ENCODE assay signal across 8 cellular contexts in genomic region chr3:197554196-197554561, GRCh38. TPM values are rescaled to one million over a fixed set of nuclear protein-coding genes. Genes with fewer than 3 reads are reported as not detected.
DNase-seq lines count a peak whose midpoint lies in the region; ATAC-seq lines count a peak whose summit lies in the region.

No MANE protein-coding gene starts in this region.

- POLR2A ChIA-PET in activated CD4-positive, alpha-beta memory T cell treated with anti-CD3 and anti-CD28 coated beads for 36 hours (lab: Charles Lee): interaction anchor here (1.1 kb wide), 1 partner anchor 158 kb away, joined by 3 read pairs; no protein-coding TSS in a partner anchor

- peak overlapping the region; percentile 98 for H3K27ac ChIP-seq in temporal lobe (ENCODE audit: low read depth, low read length)

- no peaks in the 10 kb centered on the region for H3K27me3 Mint-ChIP-seq in activated CD4-positive, alpha-beta memory T cell treated with anti-CD3 and anti-CD28 coated beads for 36 hours

- ATAC-seq in GM21619 (IDR thresholded peaks at IDR 0.05; ENCODE audit: unreplicated experiment): peak; percentile 1

- H3K27ac Mint-ChIP-seq in activated CD4-positive, alpha-beta memory T cell treated with anti-CD3 and anti-CD28 coated beads for 36 hours: peak overlapping the region; percentile 66

- peak; percentile 25 for DNase-seq in AG08396 (ENCODE audit: low spot score)
- DNase-seq in activated CD4-positive, alpha-beta memory T cell treated with anti-CD3 and anti-CD28 coated beads for 36 hours: peak; percentile 10
- no peak for DNase-seq in NCI-H2029 treated with DMSO at 0.1 percent for 48 hours (lab: John Stamatoyannopoulos, UW)
- no peak for DNase-seq in stimulated activated naive CD4-positive, alpha-beta T cell treated with Interleukin-2 at 50 U/mL for 16 hours (lab: John Stamatoyannopoulos, UW)
- DNase-seq in 8988T: no peak

- H3K36me3 Mint-ChIP-seq in activated CD4-positive, alpha-beta memory T cell treated with anti-CD3 and anti-CD28 coated beads for 36 hours: peaks cover 13% of the 10 kb centered on the region

- H3K9me3 Mint-ChIP-seq in activated CD4-positive, alpha-beta memory T cell treated with anti-CD3 and anti-CD28 coated beads for 36 hours: no peaks in the 10 kb centered on the region

- CTCF ChIA-PET in activated CD4-positive, alpha-beta memory T cell treated with anti-CD3 and anti-CD28 coated beads for 36 hours (lab: Charles Lee): interaction anchor here (1.0 kb wide), 1 partner anchor 16 kb away, joined by 3 read pairs; no protein-coding TSS in a partner anchor

- H3K4me3 Mint-ChIP-seq in activated CD4-positive, alpha-beta memory T cell treated with anti-CD3 and anti-CD28 coated beads for 36 hours: peak overlapping the region; percentile 89

- H3K4me1 Mint-ChIP-seq in activated CD4-positive, alpha-beta memory T cell treated with anti-CD3 and anti-CD28 coated beads for 36 hours (ENCODE audit: low read depth): peaks cover 12% of the 10 kb centered on the region

- peaks cover 2% of the 10 kb centered on the region for H3K9me3 ChIP-seq in iPS-18c (ENCODE audit: control insufficient read depth, insufficient read depth, low read length)

- intact Hi-C loops in activated CD4-positive, alpha-beta memory T cell treated with anti-CD3 and anti-CD28 coated beads for 36 hours (cut with micrococcal nuclease): loop anchor here (2.0 kb wide), 1 partner anchor 255 kb away; the partner anchor contains the start of gene DLG1

- H3K4me3 ChIP-seq in iPS-18c (ENCODE audit: insufficient read depth, low read depth, low read length): peak overlapping the region; percentile 51

RNA-seq across cellular contexts. Expression of gene BDH1, which starts 1.6 kb away (rescaled TPM):
- 10 to 100 TPM; 86.6 to 90.5 TPM for total RNA-seq in activated CD4-positive, alpha-beta memory T cell treated with anti-CD3 and anti-CD28 coated beads for 36 hours
- total RNA-seq in temporal lobe: 10.3 TPM

Comparison
In these comparisons a context has a peak if more than half of its experiments do, and no peak if none do; other contexts are left out.
1. DNase-seq: peak in AG08396 (single experiment) and activated CD4-positive, alpha-beta memory T cell treated with anti-CD3 and anti-CD28 coated beads for 36 hours (single experiment); none in NCI-H2029 treated with DMSO at 0.1 percent for 48 hours (single experiment), stimulated activated naive CD4-positive, alpha-beta T cell treated with Interleukin-2 at 50 U/mL for 16 hours (single experiment) and 8988T (single experiment).